Comparison of ENCODE assay signal across 31 cellular contexts in genomic region chr17:28624148-28624547, GRCh38.
"Had no signal": no experiment of that assay in that cellular context is flagged by ENCODE, and none has a peak within 500 bp of the region (broad histone marks: within the 10 kb centered on the region; RNA-seq: fewer than 3 reads in every experiment).

No MANE protein-coding gene starts in this region.

- DNase-seq: activated B cell treated with CpG ODN at 0.5 μM for 24 hours; activated CD4-positive, alpha-beta memory T cell treated with anti-CD3 and anti-CD28 coated beads for 36 hours; activated CD4-positive, alpha-beta T cell treated with anti-CD3 and anti-CD28 coated beads for 1 hour; activated CD4-positive, alpha-beta T cell treated with anti-CD3 and anti-CD28 coated beads, Interleukin-2, amount 10 ng/mL, durations not matched to agents 7 days and 5 days; activated CD8-positive, alpha-beta memory T cell treated with anti-CD3 and anti-CD28 coated beads for 24 hours; activated gamma-delta T cell treated with Interleukin-2 at 50 U/mL for 16 hours; activated naive CD4-positive, alpha-beta T cell treated with anti-CD3 and anti-CD28 coated beads, Interleukin-2, amount 10 ng/mL, durations not matched to agents 7 days and 5 days; activated naive CD8-positive, alpha-beta T cell treated with anti-CD3 and anti-CD28 coated beads for 36 hours; activated T-cell treated with anti-CD3 and anti-CD28 coated beads, Interleukin-2, amount 50 U/mL, for 72 hours; brain microvascular endothelial cell; IMR-90; KBM-7; NCI-H1048; NCI-H1694; NCI-H2029; NCI-H2107; NCI-H2171 treated with DMSO at 0.1 percent for 48 hours; NCI-H226; NCI-H526 treated with DMSO at 0.1 percent for 48 hours; NCI-H82; OCI-M1; RPMI8226; SHP77; SW 1271; T-helper 2 cell; T1000 had no signal

- H3K4me1 ChIP-seq: SJSA1 had no signal

- H3K4me3 ChIP-seq: cardiac muscle cell, SJSA1 had no signal

- H3K27me3 Mint-ChIP-seq: activated B cell treated with CpG ODN at 0.5 μM for 24 hours; activated CD4-positive, alpha-beta memory T cell treated with anti-CD3 and anti-CD28 coated beads for 36 hours; activated CD4-positive, alpha-beta T cell treated with anti-CD3 and anti-CD28 coated beads, Interleukin-2, amount 10 ng/mL, durations not matched to agents 7 days and 5 days; activated naive CD4-positive, alpha-beta T cell treated with anti-CD3 and anti-CD28 coated beads, Interleukin-2, amount 10 ng/mL, durations not matched to agents 7 days and 5 days; activated naive CD8-positive, alpha-beta T cell treated with anti-CD3 and anti-CD28 coated beads for 36 hours had no signal

- H3K4me3 Mint-ChIP-seq: activated B cell treated with CpG ODN at 0.5 μM for 24 hours; activated CD4-positive, alpha-beta memory T cell treated with anti-CD3 and anti-CD28 coated beads for 36 hours; activated CD4-positive, alpha-beta T cell treated with anti-CD3 and anti-CD28 coated beads, Interleukin-2, amount 10 ng/mL, durations not matched to agents 7 days and 5 days; activated naive CD4-positive, alpha-beta T cell treated with anti-CD3 and anti-CD28 coated beads, Interleukin-2, amount 10 ng/mL, durations not matched to agents 7 days and 5 days; activated naive CD8-positive, alpha-beta T cell treated with anti-CD3 and anti-CD28 coated beads for 36 hours; activated T-cell treated with anti-CD3 and anti-CD28 coated beads, Interleukin-2, amount 50 U/mL, for 72 hours had no signal

- H3K9me3 Mint-ChIP-seq: activated B cell treated with CpG ODN at 0.5 μM for 24 hours; activated CD4-positive, alpha-beta memory T cell treated with anti-CD3 and anti-CD28 coated beads for 36 hours; activated CD4-positive, alpha-beta T cell treated with anti-CD3 and anti-CD28 coated beads, Interleukin-2, amount 10 ng/mL, durations not matched to agents 7 days and 5 days; activated naive CD4-positive, alpha-beta T cell treated with anti-CD3 and anti-CD28 coated beads, Interleukin-2, amount 10 ng/mL, durations not matched to agents 7 days and 5 days; activated naive CD8-positive, alpha-beta T cell treated with anti-CD3 and anti-CD28 coated beads for 36 hours; activated T-cell treated with anti-CD3 and anti-CD28 coated beads, Interleukin-2, amount 50 U/mL, for 72 hours; activated T-helper 2 cell treated with anti-CD3 and anti-CD28 coated beads, Interferon-gamma antibody, Interleukin-2, Interleukin-4, amounts not matched to agents 10 μg/mL and 5 μg/mL and 100 μg/mL, durations not matched to agents 14 hours and 24 hours and 36 hours had no signal

- H3K9me3 ChIP-seq: SJSA1 had no signal

- H3K27ac ChIP-seq: brain microvascular endothelial cell, cardiac muscle cell, SJSA1 had no signal

- H3K4me1 Mint-ChIP-seq: activated B cell treated with CpG ODN at 0.5 μM for 24 hours; activated CD4-positive, alpha-beta T cell treated with anti-CD3 and anti-CD28 coated beads, Interleukin-2, amount 10 ng/mL, durations not matched to agents 7 days and 5 days; activated naive CD4-positive, alpha-beta T cell treated with anti-CD3 and anti-CD28 coated beads, Interleukin-2, amount 10 ng/mL, durations not matched to agents 7 days and 5 days had no signal

- ATAC-seq: activated T-cell treated with anti-CD3 and anti-CD28 coated beads, Interleukin-2, amount 50 U/mL, for 72 hours; Panc1; SK-N-SH treated with all-trans-retinoic acid at 6 μM for 48 hours had no signal

- H3K27ac Mint-ChIP-seq: activated B cell treated with CpG ODN at 0.5 μM for 24 hours; activated CD4-positive, alpha-beta memory T cell treated with anti-CD3 and anti-CD28 coated beads for 36 hours; activated CD4-positive, alpha-beta T cell treated with anti-CD3 and anti-CD28 coated beads, Interleukin-2, amount 10 ng/mL, durations not matched to agents 7 days and 5 days; activated naive CD4-positive, alpha-beta T cell treated with anti-CD3 and anti-CD28 coated beads, Interleukin-2, amount 10 ng/mL, durations not matched to agents 7 days and 5 days; activated naive CD8-positive, alpha-beta T cell treated with anti-CD3 and anti-CD28 coated beads for 36 hours; activated T-cell treated with anti-CD3 and anti-CD28 coated beads, Interleukin-2, amount 50 U/mL, for 72 hours had no signal

- H3K27me3 ChIP-seq: brain microvascular endothelial cell, cardiac muscle cell, SJSA1 had no signal
